Comparison of ENCODE assay signal across 9 cellular contexts in genomic region chr7:106022193-106022821, GRCh38. TPM values are rescaled to one million over a fixed set of nuclear protein-coding genes. Genes with fewer than 3 reads are reported as not detected.
DNase-seq lines count a peak whose midpoint lies in the region; ATAC-seq and TF ChIP-seq lines count a peak whose summit lies in the region.
"Had no signal": no experiment of that assay in that cellular context is flagged by ENCODE, and none has a peak within 500 bp of the region (broad histone marks: within the 10 kb centered on the region; RNA-seq: fewer than 3 reads in every experiment).

No MANE protein-coding gene starts in this region.

- H3K4me1 ChIP-seq in OCI-LY3 (ENCODE audit: low read length) (peaks cover 31% of the 10 kb centered on the region), foreskin keratinocyte (no peaks in the 10 kb centered on the region)
- H3K4me1 ChIP-seq: right lobe of liver had no signal

- peak overlapping the region; percentile 80 for H3K27ac ChIP-seq in CD4-positive, alpha-beta T cell (ENCODE audit: low read depth, low read length)
- H3K27ac ChIP-seq in OCI-LY3 (ENCODE audit: low read length) (peak overlapping the region; percentile 24; the same call in 1 of the 2 replicates), foreskin keratinocyte (no peak overlapping the region)
- H3K27ac ChIP-seq: right lobe of liver had no signal

- no peaks in the 10 kb centered on the region for H3K36me3 ChIP-seq in OCI-LY3 (replicated peaks; ENCODE audit: low read depth, low read length)
- H3K36me3 ChIP-seq: right lobe of liver had no signal

- H3K27ac Mint-ChIP-seq in CD4-positive, alpha-beta T cell = peak overlapping the region; percentile 98
- peak overlapping the region; percentile 93 for H3K27ac Mint-ChIP-seq in activated naive CD4-positive, alpha-beta T cell treated with anti-CD3 and anti-CD28 coated beads, Interleukin-2, amount 10 ng/mL, durations not matched to agents 7 days and 5 days
- H3K27ac Mint-ChIP-seq in nephron progenitor cell = no peak overlapping the region

- DNase-seq in CD4-positive, alpha-beta T cell = peak; percentile 66 to 91 (median 75)
- peak; percentile 82 for DNase-seq in activated naive CD4-positive, alpha-beta T cell treated with anti-CD3 and anti-CD28 coated beads, Interleukin-2, amount 10 ng/mL, durations not matched to agents 7 days and 5 days
- peak; percentile 27 to 34 for DNase-seq in stimulated activated CD8-positive, alpha-beta memory T cell treated with anti-CD3 and anti-CD28 coated beads, Interleukin-15, amount 100 ng/mL, for 4 hours (ENCODE audit: low read depth in 2 of 2)
- DNase-seq in nephron progenitor cell = no peak
- DNase-seq in foreskin keratinocyte = no peak
- DNase-seq: right lobe of liver had no signal

- H3K4me1 Mint-ChIP-seq in CD4-positive, alpha-beta T cell (ENCODE audit: low read depth) = peaks cover 81% of the 10 kb centered on the region
- H3K4me1 Mint-ChIP-seq in activated naive CD4-positive, alpha-beta T cell treated with anti-CD3 and anti-CD28 coated beads, Interleukin-2, amount 10 ng/mL, durations not matched to agents 7 days and 5 days = peaks cover 78% of the 10 kb centered on the region
- H3K4me1 Mint-ChIP-seq in nephron progenitor cell = peaks cover 5% of the 10 kb centered on the region

- no peaks in the 10 kb centered on the region for H3K9me3 ChIP-seq in CD4-positive, alpha-beta T cell (ENCODE audit: control insufficient read depth, low read length)
- peaks cover 13% of the 10 kb centered on the region; the same call in 1 of the 2 replicates for H3K9me3 ChIP-seq in OCI-LY3 (ENCODE audit: insufficient read depth, low read length)
- H3K9me3 ChIP-seq: right lobe of liver had no signal

- no peaks in the 10 kb centered on the region for H3K36me3 Mint-ChIP-seq in CD4-positive, alpha-beta T cell (ENCODE audit: low read depth)
- H3K36me3 Mint-ChIP-seq in activated naive CD4-positive, alpha-beta T cell treated with anti-CD3 and anti-CD28 coated beads, Interleukin-2, amount 10 ng/mL, durations not matched to agents 7 days and 5 days = no peaks in the 10 kb centered on the region
- H3K36me3 Mint-ChIP-seq in nephron progenitor cell (ENCODE audit: low read depth) = no peaks in the 10 kb centered on the region

- no peaks in the 10 kb centered on the region for H4K20me1 ChIP-seq in OCI-LY3 (ENCODE audit: insufficient read depth, low read length)

- no peaks in the 10 kb centered on the region for H3K27me3 ChIP-seq in CD4-positive, alpha-beta T cell (ENCODE audit: control insufficient read depth, insufficient read depth, low read length)
- 0 out of 2 replicates have a peak, but pooled peaks cover 3% of the 10 kb centered on the region for H3K27me3 ChIP-seq in OCI-LY3 (ENCODE audit: low read depth, low read length)
- no peaks in the 10 kb centered on the region for H3K27me3 ChIP-seq in foreskin keratinocyte
- H3K27me3 ChIP-seq: right lobe of liver had no signal

- no peak overlapping the region for H2AFZ ChIP-seq in OCI-LY3 (ENCODE audit: low read depth, low read length)

- no peaks in the 10 kb centered on the region for H3K9me3 Mint-ChIP-seq in CD4-positive, alpha-beta T cell
- H3K9me3 Mint-ChIP-seq in activated naive CD4-positive, alpha-beta T cell treated with anti-CD3 and anti-CD28 coated beads, Interleukin-2, amount 10 ng/mL, durations not matched to agents 7 days and 5 days = no peaks in the 10 kb centered on the region
- no peaks in the 10 kb centered on the region for H3K9me3 Mint-ChIP-seq in nephron progenitor cell

- H3K79me2 ChIP-seq in OCI-LY3 (ENCODE audit: low read length) = no peaks in the 10 kb centered on the region

- H3K4me3 Mint-ChIP-seq in CD4-positive, alpha-beta T cell = peak overlapping the region; percentile 26
- peak overlapping the region; percentile 6 for H3K4me3 Mint-ChIP-seq in activated naive CD4-positive, alpha-beta T cell treated with anti-CD3 and anti-CD28 coated beads, Interleukin-2, amount 10 ng/mL, durations not matched to agents 7 days and 5 days
- no peak overlapping the region for H3K4me3 Mint-ChIP-seq in nephron progenitor cell

- POLR2A ChIA-PET in CD4-positive, alpha-beta T cell (lab: Charles Lee) = interaction anchor here (0.6 to 3.1 kb wide), 30 partner anchors 8 to 1147 kb away, joined by 3 to 30 read pairs (median 6); partner anchors contain the start of genes ATXN7L1, HBP1, KMT2E and NAMPT

- H3K4me3 ChIP-seq in OCI-LY3 (ENCODE audit: low read length) = no peak overlapping the region
- H3K4me3 ChIP-seq: right lobe of liver had no signal

- intact Hi-C loops in CD4-positive, alpha-beta T cell (cut with DNase I, micrococcal nuclease) = loop anchor here (1.0 to 5.0 kb wide), 10 partner anchors 13 to 345 kb away; partner anchors contain the start of gene ATXN7L1 (in 1 of the 2)

- H3K9ac ChIP-seq in OCI-LY3 (ENCODE audit: low read length) = no peak overlapping the region

- peak; percentile 83 for ATAC-seq in CD4-positive, alpha-beta T cell (ENCODE audit: poor library complexity)
- ATAC-seq in GM21723 (IDR thresholded peaks at IDR 0.05; ENCODE audit: unreplicated experiment) = peak; percentile 83
- no peak for ATAC-seq in GM21515 (IDR thresholded peaks at IDR 0.05; ENCODE audit: unreplicated experiment)
- ATAC-seq in foreskin keratinocyte = no peak

- TF ChIP-seq CTCF in CD4-positive, alpha-beta T cell (IDR thresholded peaks at IDR 0.05) = no peak
- TF ChIP-seq CTCF in OCI-LY3 (IDR thresholded peaks at IDR 0.05; ENCODE audit: low read depth, low read length) (no peak), nephron progenitor cell (IDR thresholded peaks at IDR 0.05) (no peak), foreskin keratinocyte (conservative IDR thresholded peaks at IDR 0.05) (no peak)

- peak overlapping the region; percentile 56 for H3K4me2 ChIP-seq in OCI-LY3 (ENCODE audit: low read length)

- H3K27me3 Mint-ChIP-seq in CD4-positive, alpha-beta T cell = no peaks in the 10 kb centered on the region
- peaks cover 17% of the 10 kb centered on the region for H3K27me3 Mint-ChIP-seq in activated naive CD4-positive, alpha-beta T cell treated with anti-CD3 and anti-CD28 coated beads, Interleukin-2, amount 10 ng/mL, durations not matched to agents 7 days and 5 days
- peaks cover 17% of the 10 kb centered on the region for H3K27me3 Mint-ChIP-seq in nephron progenitor cell (ENCODE audit: low read depth, poor library complexity)

- CTCF ChIA-PET in CD4-positive, alpha-beta T cell (lab: Charles Lee) = interaction anchor here (1.0 to 4.5 kb wide), 8 partner anchors 13 to 262 kb away, joined by 3 to 23 read pairs (median 4); partner anchors contain the start of gene ATXN7L1
- CTCF ChIA-PET in activated naive CD4-positive, alpha-beta T cell treated with anti-CD3 and anti-CD28 coated beads, Interleukin-2, amount 10 ng/mL, durations not matched to agents 7 days and 5 days (lab: Charles Lee) = interaction anchor here (1.3 to 3.5 kb wide), 7 partner anchors 14 to 366 kb away, joined by 3 to 8 read pairs (median 6); no protein-coding TSS in a partner anchor

RNA-seq across cellular contexts. Expression of gene CDHR3, which starts 59.2 kb away (rescaled TPM):
- total RNA-seq in CD4-positive, alpha-beta T cell = 10 to 100 TPM; 10.3 to 12.2 TPM
- 1.1 and 1.7 TPM in 2 replicates for total RNA-seq in foreskin keratinocyte
- polyA plus RNA-seq in foreskin keratinocyte = 0.59 and 0.65 TPM in 2 replicates

Comparison
In these comparisons a context has a peak if more than half of its experiments do, and no peak if none do; other contexts are left out.
1. ATAC-seq: peak in CD4-positive, alpha-beta T cell (single experiment) and GM21723 (single experiment); none in GM21515 (single experiment) and foreskin keratinocyte (single experiment).
2. DNase-seq: peak in CD4-positive, alpha-beta T cell (10 of 10), activated naive CD4-positive, alpha-beta T cell treated with anti-CD3 and anti-CD28 coated beads, Interleukin-2, amount 10 ng/mL, durations not matched to agents 7 days and 5 days (single experiment) and stimulated activated CD8-positive, alpha-beta memory T cell treated with anti-CD3 and anti-CD28 coated beads, Interleukin-15, amount 100 ng/mL, for 4 hours (2 of 2); none in nephron progenitor cell (single experiment) and foreskin keratinocyte (0 of 2).